Comparison of ENCODE assay signal across 13 cellular contexts in genomic region chr6:11223296-11223695, GRCh38. TPM values are rescaled to one million over a fixed set of nuclear protein-coding genes. Genes with fewer than 3 reads are reported as not detected.
DNase-seq lines count a peak whose midpoint lies in the region; ATAC-seq and TF ChIP-seq lines count a peak whose summit lies in the region.
"Had no signal": no experiment of that assay in that cellular context is flagged by ENCODE, and none has a peak within 500 bp of the region (broad histone marks: within the 10 kb centered on the region; RNA-seq: fewer than 3 reads in every experiment).

No MANE protein-coding gene starts in this region.

- no peak for TF ChIP-seq POLR2A in gastroesophageal sphincter (IDR thresholded peaks at IDR 0.05)

- peak overlapping the region; percentile 93 for H3K27ac Mint-ChIP-seq in activated CD4-positive, alpha-beta T cell treated with anti-CD3 and anti-CD28 coated beads, Interleukin-2, amount 10 ng/mL, durations not matched to agents 7 days and 5 days
- H3K27ac Mint-ChIP-seq in activated CD4-positive, alpha-beta memory T cell treated with anti-CD3 and anti-CD28 coated beads, Interleukin-2, amount 10 ng/mL, durations not matched to agents 7 days and 5 days = peak overlapping the region; percentile 92
- peak overlapping the region; percentile 14 for H3K27ac Mint-ChIP-seq in stimulated activated naive B cell treated with anti-CD40 and anti-IgM and Interleukin-4, amounts not matched to agents 10 μg/mL and 1 μg/mL and 100 μg/mL, for 72 hours

- 79 to 100% methylated on average over 1 to 4 of the region's 4 CpGs for WGBS in gastroesophageal sphincter (ENCODE audit: low coverage in 1 of 2), 2 donors

- H3K4me3 ChIP-seq in gastroesophageal sphincter = no peak overlapping the region
- H3K4me3 ChIP-seq: SJCRH30 had no signal

- no peak for ATAC-seq in gastroesophageal sphincter
- no peak for ATAC-seq in stimulated activated naive B cell treated with anti-CD40 and anti-IgM and Interleukin-4, amounts not matched to agents 10 μg/mL and 1 μg/mL and 100 μg/mL, for 72 hours (replicated peaks)
- ATAC-seq in HG03025 (IDR thresholded peaks at IDR 0.05; ENCODE audit: low FRiP score, unreplicated experiment) = no peak
- no peak for ATAC-seq in GM18861 (IDR thresholded peaks at IDR 0.05; ENCODE audit: unreplicated experiment)

- TF ChIP-seq EP300 in gastroesophageal sphincter (IDR thresholded peaks at IDR 0.05) = no peak

- DNase-seq in activated CD4-positive, alpha-beta T cell treated with anti-CD3 and anti-CD28 coated beads, Interleukin-2, amount 10 ng/mL, durations not matched to agents 7 days and 5 days = no peak
- no peak for DNase-seq in activated CD4-positive, alpha-beta T cell treated with anti-CD3 and anti-CD28 coated beads for 4 hours
- DNase-seq in activated CD4-positive, alpha-beta memory T cell treated with anti-CD3 and anti-CD28 coated beads, Interleukin-2, amount 10 ng/mL, durations not matched to agents 7 days and 5 days = no peak
- DNase-seq in stimulated activated naive B cell treated with anti-CD40 and anti-IgM and Interleukin-4, amounts not matched to agents 10 μg/mL and 1 μg/mL and 100 μg/mL, for 72 hours = no peak
- no peak for DNase-seq in stimulated activated CD4-positive, alpha-beta T cell treated with anti-CD3 and anti-CD28 coated beads, Interleukin-4, amount 100 ng/mL, for 24 hours
- DNase-seq: caudate nucleus, DMS 273 treated with DMSO at 0.1 percent for 48 hours, NCI-H1436, SJCRH30, WERI-Rb-1 had no signal

- CTCF ChIA-PET in activated CD4-positive, alpha-beta T cell treated with anti-CD3 and anti-CD28 coated beads, Interleukin-2, amount 10 ng/mL, durations not matched to agents 7 days and 5 days (lab: Charles Lee) = interaction anchor here (0.8 to 1.8 kb wide), 5 partner anchors 15 to 29 kb away, joined by 3 to 6 read pairs (median 4); no protein-coding TSS in a partner anchor
- CTCF ChIA-PET in activated CD4-positive, alpha-beta memory T cell treated with anti-CD3 and anti-CD28 coated beads, Interleukin-2, amount 10 ng/mL, durations not matched to agents 7 days and 5 days (lab: Charles Lee) = interaction anchor here (1.2 to 3.2 kb wide), 7 partner anchors 10 to 273 kb away, joined by 3 to 18 read pairs (median 4); partner anchors contain the start of genes NEDD9 and SMIM13

- POLR2A ChIA-PET in activated CD4-positive, alpha-beta T cell treated with anti-CD3 and anti-CD28 coated beads, Interleukin-2, amount 10 ng/mL, durations not matched to agents 7 days and 5 days (lab: Charles Lee) = no interaction called here
- POLR2A ChIA-PET in activated CD4-positive, alpha-beta memory T cell treated with anti-CD3 and anti-CD28 coated beads, Interleukin-2, amount 10 ng/mL, durations not matched to agents 7 days and 5 days (lab: Charles Lee) = interaction anchor here (1.1 to 7.7 kb wide), 12 partner anchors 9 to 191 kb away, joined by 3 to 138 read pairs (median 14); partner anchors contain the start of gene NEDD9

- peaks cover 9% of the 10 kb centered on the region for H3K9me3 Mint-ChIP-seq in activated CD4-positive, alpha-beta T cell treated with anti-CD3 and anti-CD28 coated beads, Interleukin-2, amount 10 ng/mL, durations not matched to agents 7 days and 5 days
- peaks cover 2% of the 10 kb centered on the region for H3K9me3 Mint-ChIP-seq in activated CD4-positive, alpha-beta memory T cell treated with anti-CD3 and anti-CD28 coated beads, Interleukin-2, amount 10 ng/mL, durations not matched to agents 7 days and 5 days
- no peaks in the 10 kb centered on the region for H3K9me3 Mint-ChIP-seq in stimulated activated naive B cell treated with anti-CD40 and anti-IgM and Interleukin-4, amounts not matched to agents 10 μg/mL and 1 μg/mL and 100 μg/mL, for 72 hours

- peak overlapping the region; percentile 55 for H3K4me3 Mint-ChIP-seq in activated CD4-positive, alpha-beta T cell treated with anti-CD3 and anti-CD28 coated beads, Interleukin-2, amount 10 ng/mL, durations not matched to agents 7 days and 5 days
- H3K4me3 Mint-ChIP-seq in activated CD4-positive, alpha-beta memory T cell treated with anti-CD3 and anti-CD28 coated beads, Interleukin-2, amount 10 ng/mL, durations not matched to agents 7 days and 5 days = peak overlapping the region; percentile 48
- H3K4me3 Mint-ChIP-seq in stimulated activated naive B cell treated with anti-CD40 and anti-IgM and Interleukin-4, amounts not matched to agents 10 μg/mL and 1 μg/mL and 100 μg/mL, for 72 hours = no peak overlapping the region

- H3K36me3 ChIP-seq in gastroesophageal sphincter = no peaks in the 10 kb centered on the region
- H3K36me3 ChIP-seq: SJCRH30, WERI-Rb-1 had no signal

- H3K27me3 Mint-ChIP-seq in activated CD4-positive, alpha-beta T cell treated with anti-CD3 and anti-CD28 coated beads, Interleukin-2, amount 10 ng/mL, durations not matched to agents 7 days and 5 days = no peaks in the 10 kb centered on the region
- no peaks in the 10 kb centered on the region for H3K27me3 Mint-ChIP-seq in activated CD4-positive, alpha-beta memory T cell treated with anti-CD3 and anti-CD28 coated beads, Interleukin-2, amount 10 ng/mL, durations not matched to agents 7 days and 5 days
- no peaks in the 10 kb centered on the region for H3K27me3 Mint-ChIP-seq in stimulated activated naive B cell treated with anti-CD40 and anti-IgM and Interleukin-4, amounts not matched to agents 10 μg/mL and 1 μg/mL and 100 μg/mL, for 72 hours

- H3K9me3 ChIP-seq in gastroesophageal sphincter = no peaks in the 10 kb centered on the region
- H3K9me3 ChIP-seq: SJCRH30 had no signal

- H3K36me3 Mint-ChIP-seq in activated CD4-positive, alpha-beta T cell treated with anti-CD3 and anti-CD28 coated beads, Interleukin-2, amount 10 ng/mL, durations not matched to agents 7 days and 5 days (ENCODE audit: low read depth) = peaks cover 58% of the 10 kb centered on the region
- peaks cover 73% of the 10 kb centered on the region for H3K36me3 Mint-ChIP-seq in activated CD4-positive, alpha-beta memory T cell treated with anti-CD3 and anti-CD28 coated beads, Interleukin-2, amount 10 ng/mL, durations not matched to agents 7 days and 5 days (ENCODE audit: low read depth)
- H3K36me3 Mint-ChIP-seq in stimulated activated naive B cell treated with anti-CD40 and anti-IgM and Interleukin-4, amounts not matched to agents 10 μg/mL and 1 μg/mL and 100 μg/mL, for 72 hours = peaks cover 12 to 50% of the 10 kb centered on the region in 2 donors

- peaks cover 0 to 49% (median 6%) of the 10 kb centered on the region in 3 donors for H3K4me1 ChIP-seq in gastroesophageal sphincter
- H3K4me1 ChIP-seq: SJCRH30 had no signal

- peaks cover 75% of the 10 kb centered on the region for H3K4me1 Mint-ChIP-seq in activated CD4-positive, alpha-beta T cell treated with anti-CD3 and anti-CD28 coated beads, Interleukin-2, amount 10 ng/mL, durations not matched to agents 7 days and 5 days
- H3K4me1 Mint-ChIP-seq in activated CD4-positive, alpha-beta memory T cell treated with anti-CD3 and anti-CD28 coated beads, Interleukin-2, amount 10 ng/mL, durations not matched to agents 7 days and 5 days = peaks cover 88% of the 10 kb centered on the region
- peaks cover 37 to 56% of the 10 kb centered on the region in 2 donors for H3K4me1 Mint-ChIP-seq in stimulated activated naive B cell treated with anti-CD40 and anti-IgM and Interleukin-4, amounts not matched to agents 10 μg/mL and 1 μg/mL and 100 μg/mL, for 72 hours

- TF ChIP-seq CTCF in gastroesophageal sphincter (IDR thresholded peaks at IDR 0.05) = no peak

- H3K27ac ChIP-seq in gastroesophageal sphincter = peak overlapping the region in 3 of 4 donors; percentile 11 to 80 (median 56)
- H3K27ac ChIP-seq: SJCRH30, WERI-Rb-1 had no signal

- no peaks in the 10 kb centered on the region for H3K27me3 ChIP-seq in gastroesophageal sphincter
- H3K27me3 ChIP-seq: SJCRH30 had no signal

RNA-seq across cellular contexts. Expression of gene NEDD9, which starts 9.2 kb away (rescaled TPM):
- total RNA-seq in activated CD4-positive, alpha-beta T cell treated with anti-CD3 and anti-CD28 coated beads, Interleukin-2, amount 10 ng/mL, durations not matched to agents 7 days and 5 days = 10 to 100 TPM; 42.7 to 47.7 TPM
- total RNA-seq in activated CD4-positive, alpha-beta memory T cell treated with anti-CD3 and anti-CD28 coated beads, Interleukin-2, amount 10 ng/mL, durations not matched to agents 7 days and 5 days = 10 to 100 TPM; 60.1 to 64.8 TPM
- total RNA-seq in gastroesophageal sphincter = 10 to 100 TPM; 13.1 to 42.7 (median 26.7) TPM

Comparison
In these comparisons a context has a peak if more than half of its experiments do, and no peak if none do; other contexts are left out.
1. H3K27ac Mint-ChIP-seq: peak in every context shown above with its lines; median percentile 93 in activated CD4-positive, alpha-beta T cell treated with anti-CD3 and anti-CD28 coated beads, Interleukin-2, amount 10 ng/mL, durations not matched to agents 7 days and 5 days; 92 in activated CD4-positive, alpha-beta memory T cell treated with anti-CD3 and anti-CD28 coated beads, Interleukin-2, amount 10 ng/mL, durations not matched to agents 7 days and 5 days; 14 in stimulated activated naive B cell treated with anti-CD40 and anti-IgM and Interleukin-4, amounts not matched to agents 10 μg/mL and 1 μg/mL and 100 μg/mL, for 72 hours.
2. H3K4me3 Mint-ChIP-seq: peak in activated CD4-positive, alpha-beta T cell treated with anti-CD3 and anti-CD28 coated beads, Interleukin-2, amount 10 ng/mL, durations not matched to agents 7 days and 5 days (single experiment) and activated CD4-positive, alpha-beta memory T cell treated with anti-CD3 and anti-CD28 coated beads, Interleukin-2, amount 10 ng/mL, durations not matched to agents 7 days and 5 days (single experiment); none in stimulated activated naive B cell treated with anti-CD40 and anti-IgM and Interleukin-4, amounts not matched to agents 10 μg/mL and 1 μg/mL and 100 μg/mL, for 72 hours (0 of 2).